8 cellular contexts compared by ENCODE assay signal in the genomic region with DNA sequence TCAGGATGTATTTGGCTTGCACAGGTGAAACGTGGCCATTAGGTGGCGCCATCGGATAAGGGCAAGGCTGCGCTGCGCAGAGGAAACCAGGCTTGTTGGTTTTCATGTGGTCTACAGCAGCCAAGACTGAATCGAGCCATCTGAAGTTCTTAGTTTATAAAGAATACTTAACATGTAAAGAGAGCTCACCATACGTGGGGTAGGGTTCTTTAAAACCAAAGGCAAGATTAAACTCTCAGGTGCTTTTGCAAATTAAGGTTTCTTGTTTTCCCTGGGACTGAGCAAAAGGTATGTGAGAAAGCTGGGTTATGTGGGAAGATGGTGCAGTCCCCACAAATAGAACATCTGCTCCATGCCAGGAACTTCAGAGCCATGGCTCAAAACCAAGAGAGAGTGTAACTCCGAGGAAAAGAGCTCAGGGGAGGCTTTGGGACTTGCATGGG. TPM values are rescaled to one million over a fixed set of nuclear protein-coding genes. Genes with fewer than 3 reads are reported as not detected.
DNase-seq lines count a peak whose midpoint lies in the region; ATAC-seq and TF ChIP-seq lines count a peak whose summit lies in the region.

No MANE protein-coding gene starts in this region.

- peaks cover 2% of the 10 kb centered on the region for H3K27me3 ChIP-seq in NT2/D1 (ENCODE audit: insufficient read depth, insufficient read length)

- H3K9ac ChIP-seq in NT2/D1 (ENCODE audit: insufficient read length, low read depth) = no peak overlapping the region

- TF ChIP-seq CTCF in mucosa of descending colon (IDR thresholded peaks at IDR 0.05) = peak; percentile 86

- no peak overlapping the region for H3K4me3 ChIP-seq in NT2/D1 (ENCODE audit: insufficient read length, low read depth)
- H3K4me3 ChIP-seq in mucosa of descending colon = no peak overlapping the region

- DNase-seq in GDM1 (lab: John Stamatoyannopoulos, UW) = peak; percentile 75
- DNase-seq in HuH-7.5 (ENCODE audit: low spot score) = peak; percentile 70
- DNase-seq in NT2/D1 (ENCODE audit: low read depth, low spot score) = peak; percentile 73
- DNase-seq in activated CD8-positive, alpha-beta memory T cell treated with anti-CD3 and anti-CD28 coated beads, Interleukin-2, amount 50 U/mL, for 1 hour (ENCODE audit: extremely low read depth) = peak; percentile 66
- DNase-seq in epidermal melanocyte (ENCODE audit: insufficient read length, low spot score) = peak; percentile 94
- DNase-seq in mucosa of descending colon = peak; percentile 84 to 91 (median 87)
- peak; percentile 78 for DNase-seq in stimulated activated CD8-positive, alpha-beta memory T cell treated with anti-CD3 and anti-CD28 coated beads, Interleukin-4, amount 100 ng/mL, for 24 hours (ENCODE audit: low read depth)

- ATAC-seq in mucosa of descending colon (peak; percentile 97), HG02610 (IDR thresholded peaks at IDR 0.05; ENCODE audit: unreplicated experiment) (no peak)

- no peaks in the 10 kb centered on the region for H3K36me3 ChIP-seq in NT2/D1 (ENCODE audit: insufficient read depth, insufficient read length, low read length)
- H3K36me3 ChIP-seq in mucosa of descending colon (ENCODE audit: low read depth) = no peaks in the 10 kb centered on the region

- H3K4me1 ChIP-seq in NT2/D1 (ENCODE audit: insufficient read depth, insufficient read length) = no peaks in the 10 kb centered on the region
- peaks cover 4% of the 10 kb centered on the region for H3K4me1 ChIP-seq in mucosa of descending colon (ENCODE audit: low read depth)

- intact Hi-C loops in mucosa of descending colon (cut with DNase I, micrococcal nuclease) = loop anchor here in 1 of 2 donors (10.0 kb wide), 1 partner anchor 607 kb away; no protein-coding TSS in a partner anchor

- H3K9me3 ChIP-seq in NT2/D1 (ENCODE audit: insufficient read depth, low read length) (no peaks in the 10 kb centered on the region), mucosa of descending colon (no peaks in the 10 kb centered on the region)

RNA-seq across cellular contexts. Expression of gene MASP2, which starts 9.3 kb away (rescaled TPM):
- not detected for total RNA-seq in mucosa of descending colon

RNA-seq across cellular contexts. Expression of gene SRM, which starts 22.1 kb away (rescaled TPM):
- 10 to 100 TPM; 14.0 to 46.3 (median 34.3) TPM for total RNA-seq in mucosa of descending colon

RNA-seq across cellular contexts. Expression of gene TARDBP, which starts 25.3 kb away (rescaled TPM):
- total RNA-seq in mucosa of descending colon = 100 to 1,000 TPM; 123 to 155 (median 147) TPM
